ENCODE assay signal across 8 cellular contexts in the genomic region with DNA sequence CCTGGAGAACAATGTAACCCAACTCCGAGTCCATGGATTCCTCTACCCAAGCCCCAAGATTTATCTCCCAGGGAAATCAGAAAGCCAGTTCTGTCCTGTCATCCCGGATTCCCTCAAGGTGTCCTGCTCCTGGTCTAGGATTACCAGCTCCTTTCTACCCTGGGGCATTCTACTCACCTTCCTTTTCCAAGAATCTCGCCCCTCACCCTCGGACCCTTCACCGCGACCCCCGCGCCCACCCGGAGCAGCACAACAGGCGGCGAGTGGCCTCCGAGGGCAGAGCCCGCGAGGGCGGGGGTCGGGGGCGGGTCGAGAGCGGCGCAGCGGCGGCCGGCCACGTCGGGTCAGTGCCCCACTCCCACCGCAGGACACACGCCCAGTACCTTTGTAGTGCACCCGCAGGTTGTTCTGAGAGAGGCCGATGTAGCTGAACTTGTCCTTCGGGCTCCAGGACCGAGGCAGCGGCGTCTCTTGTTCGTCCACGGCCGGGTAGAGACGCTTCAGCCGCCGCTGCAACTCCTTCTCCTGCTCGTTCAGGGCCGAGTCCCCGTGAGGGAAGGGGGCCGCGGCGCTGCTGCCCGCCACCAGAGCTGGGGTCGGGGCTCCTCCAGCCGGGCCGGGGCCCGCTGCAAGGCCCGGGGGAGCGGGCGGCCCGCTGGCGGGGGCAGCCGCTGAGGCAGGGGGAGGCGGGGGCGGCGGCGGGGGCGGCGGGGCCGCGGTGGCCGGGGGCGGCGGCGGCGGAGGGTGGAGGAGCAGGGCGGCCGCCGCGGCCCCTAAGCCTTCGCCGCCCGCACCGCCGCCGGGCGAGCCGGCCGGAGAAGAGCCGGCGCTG. TPM values are rescaled to one million over a fixed set of nuclear protein-coding genes. Genes with fewer than 3 reads are reported as not detected.
DNase-seq lines count a peak whose midpoint lies in the region; ATAC-seq, FAIRE-seq and TF ChIP-seq lines count a peak whose summit lies in the region.

No MANE protein-coding gene starts in this region.

- no peaks in the 10 kb centered on the region for H3K36me3 ChIP-seq in bronchial epithelial cell (ENCODE audit: control insufficient read depth, insufficient read depth, low read length)
- H3K36me3 ChIP-seq in keratinocyte (ENCODE audit: control insufficient read depth in 2 of 2, extremely low read depth in 1 of 2, insufficient read depth in 2 of 2, low read length in 2 of 2): no peaks in the 10 kb centered on the region

- peak overlapping the region; percentile 97 for H3K4me2 ChIP-seq in keratinocyte (ENCODE audit: control insufficient read depth, extremely low read depth, insufficient read depth, low read depth, low read length)

- peaks cover 0 to 2% (median 0%) of the 10 kb centered on the region in 3 donors for H3K27me3 Mint-ChIP-seq in CD14-positive monocyte (ENCODE audit: low read depth in 3 of 3)

- peak overlapping the region; percentile 89 for H3K27ac ChIP-seq in keratinocyte (ENCODE audit: control insufficient read depth, insufficient read depth, low read length)

- DNase-seq in CD14-positive monocyte (ENCODE audit: low spot score) (no peak), T-helper 2 cell (peak in 4 of 5 experiments; percentile 13 to 51 (median 18)), bronchial epithelial cell (ENCODE audit: low read depth) (no peak), keratinocyte (ENCODE audit: low read depth, low spot score) (no peak), NCI-H128 (lab: John Stamatoyannopoulos, UW; ENCODE audit: unreplicated experiment) (no peak)
- DNase-seq in stimulated activated CD4-positive, alpha-beta T cell treated with anti-CD3 and anti-CD28 coated beads, Interleukin-12 subunit alpha, Interleukin-12 subunit beta, amount 100 ng/mL, for 4 hours: peak; percentile 35

- peak; percentile 4 for ATAC-seq in GM19463 (IDR thresholded peaks at IDR 0.05; ENCODE audit: unreplicated experiment)
- peak; percentile 1 for ATAC-seq in HG03558 (IDR thresholded peaks at IDR 0.05; ENCODE audit: extremely low read depth, unreplicated experiment)

- peak overlapping the region; percentile 78 to 96 (median 91) for H3K27ac Mint-ChIP-seq in CD14-positive monocyte

- peaks cover 14% of the 10 kb centered on the region for H3K4me1 ChIP-seq in keratinocyte (ENCODE audit: control insufficient read depth, extremely low read depth, insufficient read depth, low read length)

- no peaks in the 10 kb centered on the region for H3K27me3 ChIP-seq in bronchial epithelial cell (ENCODE audit: control insufficient read depth, insufficient read depth, low read length)
- no peaks in the 10 kb centered on the region for H3K27me3 ChIP-seq in keratinocyte (ENCODE audit: control insufficient read depth, extremely low read depth, insufficient read depth, low read length)

- H3K4me1 Mint-ChIP-seq in CD14-positive monocyte: peaks cover 53% of the 10 kb centered on the region

- peaks cover 7% of the 10 kb centered on the region for H4K20me1 ChIP-seq in keratinocyte (ENCODE audit: control insufficient read depth, extremely low read depth, insufficient read depth, low read length)

- no peaks in the 10 kb centered on the region for H3K9me3 ChIP-seq in keratinocyte (ENCODE audit: control insufficient read depth, low read depth, low read length)

- peak overlapping the region; percentile 46 for H2AFZ ChIP-seq in keratinocyte (ENCODE audit: control insufficient read depth, low read length)

- FAIRE-seq in bronchial epithelial cell (lab: Jason Lieb, UNC): no peak
- FAIRE-seq in keratinocyte (lab: Jason Lieb, UNC): no peak

- H3K9me3 Mint-ChIP-seq in CD14-positive monocyte: no peaks in the 10 kb centered on the region

- TF ChIP-seq CTCF in CD14-positive monocyte (IDR thresholded peaks at IDR 0.05) (no peak), bronchial epithelial cell (IDR thresholded peaks at IDR 0.05; ENCODE audit: insufficient read depth, low read length, severe bottlenecking) (no peak), keratinocyte (optimal IDR thresholded peaks at IDR 0.05 in 1 of 3, IDR thresholded peaks at IDR 0.05 in 1 of 3, conservative IDR thresholded peaks at IDR 0.05 in 1 of 3; ENCODE audit: extremely low read depth in 1 of 3, insufficient read depth in 2 of 3, low read length in 3 of 3) (no peak)

- peak overlapping the region; percentile 84 for H3K9ac ChIP-seq in keratinocyte (ENCODE audit: control insufficient read depth, extremely low read depth, insufficient read depth, low read length)

- peaks cover 4% of the 10 kb centered on the region for H3K9me1 ChIP-seq in keratinocyte (ENCODE audit: control insufficient read depth, extremely low read depth, insufficient read depth, low read length)

- intact Hi-C loops in CD14-positive monocyte (cut with micrococcal nuclease): loop anchor here (5.0 to 10.0 kb wide), 3 partner anchors 46 to 296 kb away; partner anchors contain the start of gene NOL7 (in 1 of the 2)

- peaks cover 0 to 9% of the 10 kb centered on the region in 2 donors for H3K36me3 Mint-ChIP-seq in CD14-positive monocyte

- H3K4me3 Mint-ChIP-seq in CD14-positive monocyte: peak overlapping the region; percentile 97 to 99

- peak overlapping the region; percentile 55 for H3K4me3 ChIP-seq in bronchial epithelial cell (ENCODE audit: low read depth, low read length)
- peak overlapping the region; percentile 86 to 95 (median 93) for H3K4me3 ChIP-seq in keratinocyte (ENCODE audit: control insufficient read depth in 2 of 3, extremely low read depth in 1 of 3, insufficient read depth in 2 of 3, low read depth in 1 of 3, low read length in 3 of 3)

- dilution Hi-C loops in keratinocyte (cut with MboI; ENCODE audit: extremely low pct_ligation_motif_present, low sequenced_read_pairs): no loop called here

- H3K79me2 ChIP-seq in keratinocyte (ENCODE audit: control insufficient read depth, insufficient read depth, low read length): peaks cover 52% of the 10 kb centered on the region

RNA-seq across cellular contexts. Expression of gene RANBP9, which starts 0.9 kb away (rescaled TPM):
- polyA plus RNA-seq in CD14-positive monocyte: 1 to 10 TPM; 1.8 to 2.0 TPM
- total RNA-seq in bronchial epithelial cell: 27.4 and 39.4 TPM in 2 replicates
- polyA plus RNA-seq in keratinocyte: 26.0 to 36.7 TPM (median 36.6 TPM) in 3 replicates
- polyA plus RNA-seq in keratinocyte (2011; ENCODE audit: low read depth): 31.0 TPM
- 30.8 and 57.5 TPM in 2 replicates for polyA plus RNA-seq in keratinocyte (2011; cell fraction: cytosol; rRNA removed)
- 44.2 and 49.2 TPM in 2 replicates for polyA plus RNA-seq in keratinocyte (2011; cell fraction: nucleus; rRNA removed)
- 28.8 and 46.5 TPM in 2 replicates for polyA plus RNA-seq in keratinocyte (2012; ENCODE audit: low replicate concordance)
- 5.7 to 40.2 TPM (median 16.2 TPM) in 3 replicates for polyA minus RNA-seq in keratinocyte
- 21.1 TPM for polyA minus RNA-seq in keratinocyte (2011; cell fraction: cytosol; rRNA and poly(A)+ RNA removed)
- 11.3 and 28.2 TPM in 2 replicates for polyA minus RNA-seq in keratinocyte (2011; cell fraction: nucleus; rRNA and poly(A)+ RNA removed)

Comparison
In these comparisons a context has a peak if more than half of its experiments do, and no peak if none do; other contexts are left out.
1. DNase-seq: peak in T-helper 2 cell (4 of 5) and stimulated activated CD4-positive, alpha-beta T cell treated with anti-CD3 and anti-CD28 coated beads, Interleukin-12 subunit alpha, Interleukin-12 subunit beta, amount 100 ng/mL, for 4 hours (single experiment); none in CD14-positive monocyte (single experiment), bronchial epithelial cell (single experiment), keratinocyte (single experiment) and NCI-H128 (single experiment).
2. RNA of gene RANBP9, which starts 0.9 kb away (polyA plus RNA-seq): 26.0 to 57.5 TPM in keratinocyte; 1.8 to 2.0 TPM in CD14-positive monocyte; every median in the first group is over 4 times any median in the second.